8 cellular contexts compared by ENCODE assay signal in genomic region chr1:31669786-31670582, GRCh38. TPM values are rescaled to one million over a fixed set of nuclear protein-coding genes. Genes with fewer than 3 reads are reported as not detected.
DNase-seq lines count a peak whose midpoint lies in the region; ATAC-seq and TF ChIP-seq lines count a peak whose summit lies in the region.

No MANE protein-coding gene starts in this region.

- TF ChIP-seq CTCF in DOHH2 (IDR thresholded peaks at IDR 0.05; ENCODE audit: low read depth, low read length, poor library complexity, severe bottlenecking) (peak; percentile 36), epithelial cell of esophagus (IDR thresholded peaks at IDR 0.05; ENCODE audit: insufficient read depth, low read depth, low read length, missing control alignments) (peak; percentile 39)
- no peak for TF ChIP-seq CTCF in activated CD8-positive, alpha-beta T cell treated with anti-CD3 and anti-CD28 coated beads for 36 hours (IDR thresholded peaks at IDR 0.05)

- POLR2A ChIA-PET in activated CD8-positive, alpha-beta T cell treated with anti-CD3 and anti-CD28 coated beads for 36 hours (lab: Charles Lee) = interaction anchor here (0.9 kb wide), 1 partner anchor 27 kb away, joined by 4 read pairs; no protein-coding TSS in a partner anchor

- no peak overlapping the region for H3K27ac Mint-ChIP-seq in activated CD8-positive, alpha-beta T cell treated with anti-CD3 and anti-CD28 coated beads for 36 hours

- 10% methylated on average over 29 of the region's 29 CpGs for WGBS in urinary bladder

- ATAC-seq in activated CD8-positive, alpha-beta T cell treated with anti-CD3 and anti-CD28 coated beads for 36 hours = peak; percentile 81
- no peak for ATAC-seq in GM19397 (IDR thresholded peaks at IDR 0.05; ENCODE audit: unreplicated experiment)

- H3K9me2 ChIP-seq in DOHH2 (replicated peaks; ENCODE audit: control insufficient read depth, low read length) = no peaks in the 10 kb centered on the region

- H3K4me3 Mint-ChIP-seq in activated CD8-positive, alpha-beta T cell treated with anti-CD3 and anti-CD28 coated beads for 36 hours = peak overlapping the region; percentile 38

- H3K27ac ChIP-seq in DOHH2 (ENCODE audit: low read depth, low read length) (no peak overlapping the region), mucosa of rectum (ENCODE audit: low read depth in 2 of 2, low read length in 2 of 2) (peak overlapping the region; percentile 81 to 88), urinary bladder (ENCODE audit: low read depth) (peak overlapping the region; percentile 61)

- no peaks in the 10 kb centered on the region for H4K20me1 ChIP-seq in DOHH2 (ENCODE audit: control insufficient read depth, insufficient read depth, low read depth, low read length)

- intact Hi-C loops in activated CD8-positive, alpha-beta T cell treated with anti-CD3 and anti-CD28 coated beads for 36 hours (cut with micrococcal nuclease) = no loop called here

- no peaks in the 10 kb centered on the region for H3K79me2 ChIP-seq in DOHH2 (ENCODE audit: control insufficient read depth, low read length)

- H3K27me3 Mint-ChIP-seq in activated CD8-positive, alpha-beta T cell treated with anti-CD3 and anti-CD28 coated beads for 36 hours = peaks cover 12% of the 10 kb centered on the region

- no peaks in the 10 kb centered on the region for H3K36me3 Mint-ChIP-seq in activated CD8-positive, alpha-beta T cell treated with anti-CD3 and anti-CD28 coated beads for 36 hours (ENCODE audit: low read depth)

- no peaks in the 10 kb centered on the region for H3K36me3 ChIP-seq in DOHH2 (ENCODE audit: control insufficient read depth, low read length)
- H3K36me3 ChIP-seq in mucosa of rectum (ENCODE audit: control insufficient read depth in 2 of 2, insufficient read depth in 2 of 2, low read length in 2 of 2) = no peaks in the 10 kb centered on the region
- no peaks in the 10 kb centered on the region for H3K36me3 ChIP-seq in urinary bladder (ENCODE audit: insufficient read depth)

- no peaks in the 10 kb centered on the region for H3F3A ChIP-seq in DOHH2 (ENCODE audit: control insufficient read depth, insufficient read depth)

- H3K4me3 ChIP-seq in DOHH2 (ENCODE audit: low read length) (no peak overlapping the region), epithelial cell of esophagus (ENCODE audit: low read length) (peak overlapping the region; percentile 39), mucosa of rectum (ENCODE audit: low read length in 2 of 2) (peak overlapping the region; percentile 64 to 68), urinary bladder (ENCODE audit: low read depth, low read length) (no peak overlapping the region)

- no peak overlapping the region for H3K4me2 ChIP-seq in DOHH2 (ENCODE audit: low read length)

- no peaks in the 10 kb centered on the region for H3K9me3 Mint-ChIP-seq in activated CD8-positive, alpha-beta T cell treated with anti-CD3 and anti-CD28 coated beads for 36 hours

- H3K4me1 ChIP-seq in DOHH2 (ENCODE audit: control insufficient read depth, low read length) = no peaks in the 10 kb centered on the region
- H3K4me1 ChIP-seq in mucosa of rectum (ENCODE audit: control insufficient read depth in 2 of 2, insufficient read depth in 2 of 2, low read length in 2 of 2) = peaks cover 32 to 40% of the 10 kb centered on the region in 2 donors
- H3K4me1 ChIP-seq in urinary bladder (ENCODE audit: insufficient read depth) = no peaks in the 10 kb centered on the region

- DNase-seq in NCI-H2107 treated with DMSO at 0.1 percent for 48 hours (lab: John Stamatoyannopoulos, UW; ENCODE audit: unreplicated experiment) (peak; percentile 93), epithelial cell of esophagus (ENCODE audit: low read depth) (peak; percentile 88)
- peak; percentile 40 for DNase-seq in activated CD8-positive, alpha-beta T cell treated with anti-CD3 and anti-CD28 coated beads for 36 hours
- no peak for DNase-seq in activated CD4-positive, CD25-positive, alpha-beta regulatory T cell (lab: John Stamatoyannopoulos, UW)

- H3K9ac ChIP-seq in mucosa of rectum (ENCODE audit: low read depth in 1 of 2, low read length in 2 of 2) = peak overlapping the region; percentile 64 to 73

- peaks cover 37% of the 10 kb centered on the region for H3K27me3 ChIP-seq in DOHH2 (ENCODE audit: control insufficient read depth, low read length)
- H3K27me3 ChIP-seq in mucosa of rectum (ENCODE audit: control insufficient read depth in 2 of 2, insufficient read depth in 2 of 2, low read length in 2 of 2) = no peaks in the 10 kb centered on the region

- peaks cover 10% of the 10 kb centered on the region for H3K4me1 Mint-ChIP-seq in activated CD8-positive, alpha-beta T cell treated with anti-CD3 and anti-CD28 coated beads for 36 hours (ENCODE audit: low read depth)

- CTCF ChIA-PET in activated CD8-positive, alpha-beta T cell treated with anti-CD3 and anti-CD28 coated beads for 36 hours (lab: Charles Lee) = interaction anchor here (0.8 to 2.3 kb wide), 10 partner anchors 19 to 121 kb away, joined by 3 to 12 read pairs (median 4); partner anchors contain the start of gene PEF1

- H3K9me3 ChIP-seq in DOHH2 (ENCODE audit: control insufficient read depth, insufficient read depth, low read length) (no peaks in the 10 kb centered on the region), mucosa of rectum (ENCODE audit: control insufficient read depth in 2 of 2, low read length in 2 of 2) (no peaks in the 10 kb centered on the region)

RNA-seq across cellular contexts. Expression of gene PEF1, which starts 25.3 kb away (rescaled TPM):
- 10 to 100 TPM; 58.1 to 61.9 TPM for total RNA-seq in activated CD8-positive, alpha-beta T cell treated with anti-CD3 and anti-CD28 coated beads for 36 hours
- 39.2 TPM for total RNA-seq in urinary bladder
- polyA plus RNA-seq in urinary bladder = 90.4 TPM

RNA-seq across cellular contexts. Expression of gene COL16A1, which starts 33.8 kb away (rescaled TPM):
- total RNA-seq in activated CD8-positive, alpha-beta T cell treated with anti-CD3 and anti-CD28 coated beads for 36 hours = under 1 TPM in 1 of 2 experiments, not detected in 1; 0.34 TPM
- total RNA-seq in urinary bladder = 217 TPM
- 166 TPM for polyA plus RNA-seq in urinary bladder

RNA-seq across cellular contexts. Expression of gene HCRTR1, which starts 52.5 kb away (rescaled TPM):
- not detected for total RNA-seq in activated CD8-positive, alpha-beta T cell treated with anti-CD3 and anti-CD28 coated beads for 36 hours
- total RNA-seq in urinary bladder = 0.21 TPM
- polyA plus RNA-seq in urinary bladder = 0.09 TPM

Comparison
In these comparisons a context has a peak if more than half of its experiments do, and no peak if none do; other contexts are left out.
1. H3K4me3 ChIP-seq: peak in epithelial cell of esophagus (single experiment) and mucosa of rectum (2 of 2); none in DOHH2 (single experiment) and urinary bladder (single experiment).
2. DNase-seq: peak in NCI-H2107 treated with DMSO at 0.1 percent for 48 hours (single experiment), activated CD8-positive, alpha-beta T cell treated with anti-CD3 and anti-CD28 coated beads for 36 hours (single experiment) and epithelial cell of esophagus (single experiment); none in activated CD4-positive, CD25-positive, alpha-beta regulatory T cell (0 of 4).
3. RNA of gene COL16A1, which starts 33.8 kb away (total RNA-seq): 217 TPM in urinary bladder (single experiment); 0.34 TPM in activated CD8-positive, alpha-beta T cell treated with anti-CD3 and anti-CD28 coated beads for 36 hours; every median in the first group is over 100 times any median in the second.